In the genomic region with DNA sequence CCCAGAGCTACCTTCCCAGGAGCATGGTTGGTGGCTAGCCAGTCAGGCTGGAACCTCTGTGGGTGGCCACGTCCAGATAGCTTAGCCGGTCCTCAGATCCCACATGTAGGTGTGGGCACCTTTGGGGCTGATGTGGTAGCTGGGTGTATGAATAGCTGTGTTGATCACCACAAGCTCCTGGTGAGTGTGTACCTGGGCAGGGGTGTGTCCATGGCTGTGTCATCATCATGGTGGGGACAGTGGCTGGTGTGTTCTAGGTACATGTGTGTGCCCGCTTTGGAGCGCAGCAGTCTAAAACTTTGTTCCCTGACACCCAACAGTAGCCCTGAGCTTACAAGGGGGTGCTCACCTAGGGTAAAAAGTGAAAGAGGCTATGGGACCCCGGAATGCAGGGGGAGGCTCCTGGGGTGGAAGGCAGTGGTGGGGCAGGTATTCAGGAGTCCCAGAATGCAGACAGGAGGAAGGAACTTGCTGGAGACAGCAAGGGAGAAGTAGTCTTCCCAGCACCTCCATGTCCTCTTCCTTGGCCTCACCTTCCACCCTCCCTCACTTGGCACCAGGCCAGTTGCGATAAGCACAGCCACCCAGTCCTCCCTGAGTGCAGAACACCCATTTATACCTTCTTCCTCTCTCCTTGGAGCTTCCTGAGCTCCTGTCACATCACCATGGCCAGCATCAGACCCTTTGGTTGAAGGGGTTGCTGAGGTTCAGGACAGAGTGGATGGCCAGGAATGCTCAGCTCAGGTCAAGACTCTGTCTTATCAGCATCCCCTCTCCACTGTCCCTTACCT, we compare ENCODE assay signal across 8 cellular contexts. TPM values are rescaled to one million over a fixed set of nuclear protein-coding genes. Genes with fewer than 3 reads are reported as not detected.
DNase-seq lines count a peak whose midpoint lies in the region; ATAC-seq and TF ChIP-seq lines count a peak whose summit lies in the region.

No MANE protein-coding gene starts in this region.

- no peaks in the 10 kb centered on the region for H3K36me3 ChIP-seq in A673 (ENCODE audit: insufficient read depth, low read length, poor library complexity, severe bottlenecking)
- peaks cover 22% of the 10 kb centered on the region for H3K36me3 ChIP-seq in NT2/D1 (ENCODE audit: insufficient read depth, insufficient read length, low read length)
- H3K36me3 ChIP-seq in muscle layer of duodenum (ENCODE audit: control insufficient read depth in 1 of 2, insufficient read depth in 2 of 2, low read length in 2 of 2) = peaks cover 21 to 25% of the 10 kb centered on the region in 2 donors

- DNase-seq in A673 (ENCODE audit: low spot score) = no peak
- no peak for DNase-seq in NT2/D1 (ENCODE audit: low read depth, low spot score)
- no peak for DNase-seq in cardiac fibroblast (ENCODE audit: low read depth in 2 of 2)
- no peak for DNase-seq in SK-N-DZ (ENCODE audit: low spot score)

- ATAC-seq in GM21737 (IDR thresholded peaks at IDR 0.05; ENCODE audit: unreplicated experiment) (no peak), GM21515 (IDR thresholded peaks at IDR 0.05; ENCODE audit: unreplicated experiment) (no peak), GM18505 (IDR thresholded peaks at IDR 0.05; ENCODE audit: unreplicated experiment) (no peak)

- H3K9me3 ChIP-seq in A673 (ENCODE audit: low read depth, low read length, poor library complexity, severe bottlenecking) (no peaks in the 10 kb centered on the region), NT2/D1 (ENCODE audit: insufficient read depth, low read length) (no peaks in the 10 kb centered on the region), muscle layer of duodenum (ENCODE audit: control insufficient read depth in 1 of 2, low read length in 2 of 2) (no peaks in the 10 kb centered on the region)

- POLR2A ChIA-PET in A673 (lab: Charles Lee; ENCODE audit: low non-redundant PET) = no interaction called here

- H3K9ac ChIP-seq in NT2/D1 (ENCODE audit: insufficient read length, low read depth) = no peak overlapping the region

- H3K27ac ChIP-seq in A673 (ENCODE audit: low read depth, low read length, poor library complexity, severe bottlenecking) (no peak overlapping the region), muscle layer of duodenum (ENCODE audit: low read length) (peak overlapping the region; percentile 61)

- H3K27me3 ChIP-seq in A673 (replicated peaks; ENCODE audit: insufficient read depth, low read depth, low read length, poor library complexity) (no peaks in the 10 kb centered on the region), NT2/D1 (ENCODE audit: insufficient read depth, insufficient read length) (peaks cover 46% of the 10 kb centered on the region), muscle layer of duodenum (ENCODE audit: low read depth, low read length) (no peaks in the 10 kb centered on the region)

- intact Hi-C loops in A673 (cut with micrococcal nuclease; ENCODE audit: unreplicated experiment) = loop anchor here (5.0 to 10.0 kb wide), 5 partner anchors 38 to 884 kb away; no protein-coding TSS in a partner anchor

- no TSS peak for BruUV-seq in A673 (replicated peaks; lab: Mats Ljungman, UMichigan)

- no peak for TF ChIP-seq POLR2A in GM18505 (IDR thresholded peaks at IDR 0.05; ENCODE audit: borderline replicate concordance, extremely low read depth, insufficient read depth, insufficient read length)

- CTCF ChIA-PET in A673 (lab: Charles Lee) = no interaction called here

- peak overlapping the region; percentile 52 for H3K4me3 ChIP-seq in A673 (ENCODE audit: low read depth, low read length, poor library complexity, severe bottlenecking)
- H3K4me3 ChIP-seq in NT2/D1 (ENCODE audit: insufficient read length, low read depth) = peak overlapping the region; percentile 56
- H3K4me3 ChIP-seq in cardiac fibroblast (replicated peaks in 1 of 2; ENCODE audit: low read depth in 2 of 2, low read length in 2 of 2) = peak overlapping the region; percentile 60 to 75
- H3K4me3 ChIP-seq in muscle layer of duodenum (ENCODE audit: low read depth in 1 of 2, low read length in 2 of 2) = peak overlapping the region; percentile 77 to 83

- H3K4me1 ChIP-seq in A673 (ENCODE audit: insufficient read depth, low read length, poor library complexity, severe bottlenecking) (peaks cover 8% of the 10 kb centered on the region), NT2/D1 (ENCODE audit: insufficient read depth, insufficient read length) (peaks cover 12% of the 10 kb centered on the region), muscle layer of duodenum (ENCODE audit: control insufficient read depth in 1 of 2, insufficient read depth in 2 of 2, low read length in 2 of 2) (peaks cover 21 to 40% of the 10 kb centered on the region in 2 donors)

- no peak for TF ChIP-seq CTCF in A673 (conservative IDR thresholded peaks at IDR 0.05; ENCODE audit: low read depth, low read length)
- no peak for TF ChIP-seq CTCF in cardiac fibroblast (IDR thresholded peaks at IDR 0.05; ENCODE audit: low read depth, low read length)

RNA-seq across cellular contexts. Expression of a gene that starts 1.2 kb away (rescaled TPM):
- total RNA-seq in A673 (2021) = 0.86 and 1.6 TPM in 2 replicates
- polyA plus RNA-seq in SK-N-DZ (2014; cell fraction: cytosol; rRNA removed) = 0.96 and 1.5 TPM in 2 replicates
- 0.79 and 2.1 TPM in 2 replicates for polyA plus RNA-seq in SK-N-DZ (2014; cell fraction: nucleus; rRNA removed)

RNA-seq across cellular contexts. Expression of a gene that starts 6.6 kb away (rescaled TPM):
- total RNA-seq in A673 (2021) = 15.8 and 17.3 TPM in 2 replicates
- 32.9 and 33.0 TPM in 2 replicates for polyA plus RNA-seq in SK-N-DZ (2014; cell fraction: cytosol; rRNA removed)
- polyA plus RNA-seq in SK-N-DZ (2014; cell fraction: nucleus; rRNA removed) = 17.7 and 25.3 TPM in 2 replicates

RNA-seq across cellular contexts. Expression of a gene that starts 41.1 kb away (rescaled TPM):
- 5.7 and 7.9 TPM in 2 replicates for total RNA-seq in A673 (2021)
- polyA plus RNA-seq in SK-N-DZ (2014; cell fraction: cytosol; rRNA removed) = 17.7 and 19.0 TPM in 2 replicates
- 37.5 and 42.6 TPM in 2 replicates for polyA plus RNA-seq in SK-N-DZ (2014; cell fraction: nucleus; rRNA removed)

RNA-seq across cellular contexts. Expression of a gene that starts 42.8 kb away (rescaled TPM):
- 1.5 and 4.9 TPM in 2 replicates for total RNA-seq in A673 (2021)
- polyA plus RNA-seq in SK-N-DZ (2014; cell fraction: cytosol; rRNA removed) = 10.7 and 14.0 TPM in 2 replicates
- polyA plus RNA-seq in SK-N-DZ (2014; cell fraction: nucleus; rRNA removed) = 16.2 and 26.7 TPM in 2 replicates
